Comparison of ENCODE assay signal across 15 cellular contexts in the genomic region with DNA sequence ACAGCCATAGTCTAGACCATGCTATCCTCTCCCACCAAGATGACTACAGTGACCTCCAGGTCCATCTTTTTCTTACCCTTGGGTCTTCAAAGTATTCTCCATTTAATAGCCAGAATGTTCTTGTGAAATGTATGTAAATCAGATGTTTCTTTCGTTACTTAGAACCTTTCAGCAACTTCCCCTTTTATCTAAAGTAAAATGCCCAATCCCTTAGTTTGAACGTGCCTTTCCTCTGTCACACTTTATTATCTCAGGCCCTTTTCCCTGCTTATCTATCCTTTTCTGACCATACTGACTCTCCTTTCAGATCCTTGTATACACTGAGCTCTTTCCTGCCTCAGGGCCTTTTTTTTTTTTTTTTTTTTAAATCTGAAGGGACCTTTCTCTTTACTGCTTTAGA. TPM values are rescaled to one million over a fixed set of nuclear protein-coding genes. Genes with fewer than 3 reads are reported as not detected.
DNase-seq lines count a peak whose midpoint lies in the region; ATAC-seq and TF ChIP-seq lines count a peak whose summit lies in the region.
"Had no signal": no experiment of that assay in that cellular context is flagged by ENCODE, and none has a peak within 500 bp of the region (broad histone marks: within the 10 kb centered on the region; RNA-seq: fewer than 3 reads in every experiment).

No MANE protein-coding gene starts in this region.

- peaks cover 20% of the 10 kb centered on the region for H3K36me3 Mint-ChIP-seq in CD4-positive, CD25-positive, alpha-beta regulatory T cell
- H3K36me3 Mint-ChIP-seq in H9 (ENCODE audit: insufficient read depth in 1 of 3, low read depth in 3 of 3) (peaks cover 11 to 72% (median 42%) of the 10 kb centered on the region in 3 experiments; a peak in 6 of 7 replicates), immature natural killer cell (peaks cover 0 to 8% (median 5%) of the 10 kb centered on the region in 3 donors), MCF 10A (ENCODE audit: insufficient read depth, unreplicated experiment) (peaks cover 76% of the 10 kb centered on the region)
- H3K36me3 Mint-ChIP-seq in activated CD4-positive, alpha-beta T cell treated with anti-CD3 and anti-CD28 coated beads, Interleukin-2, amount 10 ng/mL, durations not matched to agents 24 days and 14 days (ENCODE audit: low read depth): peaks cover 27% of the 10 kb centered on the region

- no peaks in the 10 kb centered on the region for H3K9me2 ChIP-seq in SU-DHL-6 (replicated peaks; ENCODE audit: insufficient read depth, low read length)

- peaks cover 51% of the 10 kb centered on the region for H3F3A ChIP-seq in SU-DHL-6 (ENCODE audit: insufficient read depth)

- no peak overlapping the region for H3T11ph ChIP-seq in H9 (ENCODE audit: low read length)

- no peak overlapping the region for H4K91ac ChIP-seq in H9 (ENCODE audit: insufficient read length, low read depth, low read length)

- BruUV-seq in MCF 10A (replicated peaks; lab: Mats Ljungman, UMichigan): no TSS peak

- no peaks in the 10 kb centered on the region for H3K9me3 Mint-ChIP-seq in CD4-positive, CD25-positive, alpha-beta regulatory T cell
- H3K9me3 Mint-ChIP-seq in H9: no peaks in the 10 kb centered on the region
- H3K9me3 Mint-ChIP-seq in immature natural killer cell: no peaks in the 10 kb centered on the region
- H3K9me3 Mint-ChIP-seq in MCF 10A (ENCODE audit: unreplicated experiment): no peaks in the 10 kb centered on the region
- no peaks in the 10 kb centered on the region for H3K9me3 Mint-ChIP-seq in activated CD4-positive, alpha-beta T cell treated with anti-CD3 and anti-CD28 coated beads, Interleukin-2, amount 10 ng/mL, durations not matched to agents 24 days and 14 days
- H3K9me3 Mint-ChIP-seq: CD8-positive, alpha-beta T cell had no signal

- peak overlapping the region in 1 of 4 donors; percentile 11 for H3K4me3 Mint-ChIP-seq in CD4-positive, CD25-positive, alpha-beta regulatory T cell
- H3K4me3 Mint-ChIP-seq in H9 (no peak overlapping the region), immature natural killer cell (no peak overlapping the region), MCF 10A (ENCODE audit: unreplicated experiment) (no peak overlapping the region)
- no peak overlapping the region for H3K4me3 Mint-ChIP-seq in activated CD4-positive, alpha-beta T cell treated with anti-CD3 and anti-CD28 coated beads, Interleukin-2, amount 10 ng/mL, durations not matched to agents 24 days and 14 days
- H3K4me3 Mint-ChIP-seq: CD8-positive, alpha-beta T cell had no signal

- no peak overlapping the region for H2BK12ac ChIP-seq in H9 (ENCODE audit: insufficient read length, low read depth, low read length)

- H3K79me1 ChIP-seq in H9 (ENCODE audit: insufficient read depth, low read depth, low read length, poor library complexity, severe bottlenecking): peaks cover 12% of the 10 kb centered on the region

- no peak overlapping the region for H2AK5ac ChIP-seq in H9 (ENCODE audit: insufficient read length, low read length)

- peak overlapping the region; percentile 5 to 65 (median 22) for H3K27ac Mint-ChIP-seq in CD4-positive, CD25-positive, alpha-beta regulatory T cell
- H3K27ac Mint-ChIP-seq in H9 (peak overlapping the region in 2 of 3 experiments; percentile 40 to 49; a peak in 3 of 7 replicates), immature natural killer cell (peak overlapping the region in 4 of 6 donors; percentile 0 to 48 (median 5)), MCF 10A (ENCODE audit: low read depth, unreplicated experiment) (no peak overlapping the region)
- H3K27ac Mint-ChIP-seq in activated CD4-positive, alpha-beta T cell treated with anti-CD3 and anti-CD28 coated beads, Interleukin-2, amount 10 ng/mL, durations not matched to agents 24 days and 14 days: no peak overlapping the region
- H3K27ac Mint-ChIP-seq: CD8-positive, alpha-beta T cell had no signal

- no peak for ATAC-seq in CD4-positive, CD25-positive, alpha-beta regulatory T cell (ENCODE audit: low read depth in 2 of 2)
- ATAC-seq: CD8-positive, alpha-beta T cell; left lobe of liver had no signal

- no peaks in the 10 kb centered on the region for H4K20me1 ChIP-seq in H9 (ENCODE audit: control insufficient read depth, insufficient read depth, insufficient read length)
- no peaks in the 10 kb centered on the region for H4K20me1 ChIP-seq in SU-DHL-6 (ENCODE audit: low read depth, low read length)

- no CpG with 5 or more reads among the region's 2 CpGs for WGBS in H9 (ENCODE audit: extremely low coverage, insufficient read length, low lambda C conversion rate)

- POLR2A ChIA-PET in MCF 10A (lab: Yijun Ruan, JAX): interaction anchor here (0.7 to 1.9 kb wide), 3 partner anchors 13 to 42 kb away, joined by 3 to 6 read pairs (median 6); a partner anchor contains a TSS

- peaks cover 32% of the 10 kb centered on the region for H3K36me3 ChIP-seq in CD4-positive, CD25-positive, alpha-beta regulatory T cell (ENCODE audit: control insufficient read depth, insufficient read depth, low read length)
- H3K36me3 ChIP-seq in SU-DHL-6 (ENCODE audit: low read length): peaks cover 5% of the 10 kb centered on the region; the same call in 1 of the 2 replicates

- H2BK20ac ChIP-seq in H9 (ENCODE audit: low read depth, low read length, poor library complexity, severe bottlenecking): no peak overlapping the region

- H3K18ac ChIP-seq in H9 (ENCODE audit: insufficient read length, low read depth, low read length): no peak overlapping the region

- H3K23me2 ChIP-seq in H9 (ENCODE audit: insufficient read length, low read depth, low read length, poor library complexity, severe bottlenecking): no peaks in the 10 kb centered on the region

- no peak overlapping the region for H2BK15ac ChIP-seq in H9 (ENCODE audit: low read depth, low read length)

- CTCF ChIA-PET in MCF 10A (lab: Yijun Ruan, JAX): interaction anchor here (0.6 to 0.8 kb wide), 2 partner anchors 8 to 11 kb away, joined by 3 to 5 read pairs; no protein-coding TSS in a partner anchor

- H3K9ac ChIP-seq in H9 (ENCODE audit: extremely low read depth, insufficient read length, low read length) (no peak overlapping the region), SU-DHL-6 (ENCODE audit: low read length) (peak overlapping the region; percentile 9; the same call in 1 of the 2 replicates)
- H3K9ac ChIP-seq: KMS-11 had no signal

- no peaks in the 10 kb centered on the region for H3K27me3 Mint-ChIP-seq in CD4-positive, CD25-positive, alpha-beta regulatory T cell
- H3K27me3 Mint-ChIP-seq in H9 (ENCODE audit: low read depth): no peaks in the 10 kb centered on the region
- H3K27me3 Mint-ChIP-seq in immature natural killer cell (ENCODE audit: low read depth in 3 of 3): peaks cover 0 to 3% (median 0%) of the 10 kb centered on the region in 3 donors
- no peaks in the 10 kb centered on the region for H3K27me3 Mint-ChIP-seq in MCF 10A (ENCODE audit: insufficient read depth, unreplicated experiment)
- no peaks in the 10 kb centered on the region for H3K27me3 Mint-ChIP-seq in activated CD4-positive, alpha-beta T cell treated with anti-CD3 and anti-CD28 coated beads, Interleukin-2, amount 10 ng/mL, durations not matched to agents 24 days and 14 days

- H3K4ac ChIP-seq in H9 (ENCODE audit: low read depth, low read length): no peak overlapping the region

- H3K79me2 ChIP-seq in H9 (ENCODE audit: insufficient read depth, low read length) (no peaks in the 10 kb centered on the region), SU-DHL-6 (ENCODE audit: insufficient read depth, low read length) (peaks cover 25% of the 10 kb centered on the region; the same call in 1 of the 2 replicates)

- no peak overlapping the region for H2BK5ac ChIP-seq in H9 (ENCODE audit: insufficient read length, low read length)

- H3K4me2 ChIP-seq in H9 (ENCODE audit: insufficient read depth, insufficient read length, low read length): no peak overlapping the region
- peak overlapping the region; percentile 42 for H3K4me2 ChIP-seq in SU-DHL-6 (ENCODE audit: low read depth, low read length, poor library complexity, severe bottlenecking)
- H3K4me2 ChIP-seq: KMS-11 had no signal

- H3K56ac ChIP-seq in H9 (ENCODE audit: insufficient read length, low read depth, low read length): no peak overlapping the region

- intact Hi-C loops in MCF 10A (cut with micrococcal nuclease): no loop called here
- intact Hi-C loops in activated CD4-positive, alpha-beta T cell treated with anti-CD3 and anti-CD28 coated beads, Interleukin-2, amount 10 ng/mL, durations not matched to agents 24 days and 14 days (cut with micrococcal nuclease): no loop called here

- no peak overlapping the region for H4K8ac ChIP-seq in H9 (replicated peaks; ENCODE audit: insufficient read length, low read depth, low read length)

- no peak for DNase-seq in CD4-positive, CD25-positive, alpha-beta regulatory T cell
- DNase-seq in H9: no peak
- DNase-seq in immature natural killer cell: no peak
- DNase-seq in MCF 10A (ENCODE audit: unreplicated experiment): no peak
- no peak for DNase-seq in NCI-H1105 treated with DMSO at 0.1 percent for 48 hours (lab: John Stamatoyannopoulos, UW)
- no peak for DNase-seq in T-helper 1 cell
- DNase-seq in activated CD4-positive, alpha-beta T cell treated with anti-CD3 and anti-CD28 coated beads, Interleukin-2, amount 10 ng/mL, durations not matched to agents 24 days and 14 days: no peak
- DNase-seq: CD8-positive, alpha-beta T cell; cerebellar nuclear complex; hippocampal formation had no signal

- no peak overlapping the region for H2AFZ ChIP-seq in H9 (ENCODE audit: low read length)
- H2AFZ ChIP-seq in SU-DHL-6 (ENCODE audit: low read depth, low read length, severe bottlenecking): no peak overlapping the region

- peaks cover 5 to 32% (median 12%) of the 10 kb centered on the region in 4 donors for H3K4me1 Mint-ChIP-seq in CD4-positive, CD25-positive, alpha-beta regulatory T cell
- no peaks in the 10 kb centered on the region for H3K4me1 Mint-ChIP-seq in H9
- peaks cover 11 to 28% of the 10 kb centered on the region in 2 donors for H3K4me1 Mint-ChIP-seq in immature natural killer cell
- peaks cover 6% of the 10 kb centered on the region for H3K4me1 Mint-ChIP-seq in MCF 10A (ENCODE audit: insufficient read depth, unreplicated experiment)
- peaks cover 7% of the 10 kb centered on the region for H3K4me1 Mint-ChIP-seq in activated CD4-positive, alpha-beta T cell treated with anti-CD3 and anti-CD28 coated beads, Interleukin-2, amount 10 ng/mL, durations not matched to agents 24 days and 14 days

- TF ChIP-seq CTCF in H9 (conservative IDR thresholded peaks at IDR 0.05): no peak
- no peak for TF ChIP-seq CTCF in SU-DHL-6 (IDR thresholded peaks at IDR 0.05; ENCODE audit: insufficient read depth, low read length, poor library complexity, severe bottlenecking)
- TF ChIP-seq CTCF in MCF 10A (IDR thresholded peaks at IDR 0.05; ENCODE audit: unreplicated experiment): no peak

- H2BK120ac ChIP-seq in H9 (ENCODE audit: low read depth, low read length, poor library complexity, severe bottlenecking): no peak overlapping the region

- H3K27me3 ChIP-seq in CD4-positive, CD25-positive, alpha-beta regulatory T cell (ENCODE audit: control insufficient read depth, insufficient read depth, low read length): no peaks in the 10 kb centered on the region
- no peaks in the 10 kb centered on the region for H3K27me3 ChIP-seq in H9 (ENCODE audit: insufficient read depth, low read length)
- H3K27me3 ChIP-seq in SU-DHL-6 (ENCODE audit: low read length): no peaks in the 10 kb centered on the region

- no peak overlapping the region for H4K5ac ChIP-seq in H9 (ENCODE audit: insufficient read length, low read depth, low read length)

- no peaks in the 10 kb centered on the region for H3K4me1 ChIP-seq in CD4-positive, CD25-positive, alpha-beta regulatory T cell (ENCODE audit: control insufficient read depth, insufficient read depth, low read length, poor library complexity, severe bottlenecking)
- no peaks in the 10 kb centered on the region for H3K4me1 ChIP-seq in H9 (ENCODE audit: insufficient read depth, low read length)

- H3K9me3 ChIP-seq in CD4-positive, CD25-positive, alpha-beta regulatory T cell (ENCODE audit: control insufficient read depth in 2 of 2, low read length in 2 of 2): no peaks in the 10 kb centered on the region
- no peaks in the 10 kb centered on the region for H3K9me3 ChIP-seq in H9 (ENCODE audit: control insufficient read depth, low read depth, low read length)
- H3K9me3 ChIP-seq in SU-DHL-6 (ENCODE audit: insufficient read depth, low read length): no peaks in the 10 kb centered on the region
- H3K9me3 ChIP-seq: thoracic aorta had no signal

- H3K4me3 ChIP-seq in CD4-positive, CD25-positive, alpha-beta regulatory T cell (ENCODE audit: low read depth, low read length): no peak overlapping the region
- no peak overlapping the region for H3K4me3 ChIP-seq in SU-DHL-6 (ENCODE audit: insufficient read depth, low read length, poor library complexity, severe bottlenecking)
- H3K4me3 ChIP-seq: skin epidermis, thoracic aorta had no signal

- no peak overlapping the region for H3K27ac ChIP-seq in CD4-positive, CD25-positive, alpha-beta regulatory T cell (ENCODE audit: insufficient read depth, low read length, poor library complexity, severe bottlenecking)
- H3K27ac ChIP-seq in H9 (ENCODE audit: insufficient read length, low read depth, low read length) (no peak overlapping the region), SU-DHL-6 (ENCODE audit: low read depth, low read length) (peak overlapping the region; percentile 85)
- H3K27ac ChIP-seq: KMS-11, skin epidermis, thoracic aorta had no signal

- H3K23ac ChIP-seq in H9 (ENCODE audit: insufficient read length, low read depth, low read length): no peak overlapping the region

- H3K14ac ChIP-seq in H9 (ENCODE audit: insufficient read depth, low read length): no peak overlapping the region

RNA-seq across cellular contexts. Expression of a gene that starts 17.9 kb away (rescaled TPM):
- 10.0 TPM for total RNA-seq in CD4-positive, CD25-positive, alpha-beta regulatory T cell
- polyA plus RNA-seq in CD4-positive, CD25-positive, alpha-beta regulatory T cell: 10 to 100 TPM; 12.6 to 17.6 (median 15.3) TPM
- total RNA-seq in H9 (2021) (34.0 and 36.9 TPM in 2 replicates), MCF 10A (2022) (9.5 and 13.5 TPM in 2 replicates)
- polyA plus RNA-seq in immature natural killer cell: 10 to 100 TPM in 2 of 3 donors, 1 to 10 TPM in 1; 8.6 to 24.6 (median 16.0) TPM
- total RNA-seq in activated CD4-positive, alpha-beta T cell treated with anti-CD3 and anti-CD28 coated beads, Interleukin-2, amount 10 ng/mL, durations not matched to agents 24 days and 14 days: 15.6 and 16.0 TPM in 2 replicates

RNA-seq across cellular contexts. Expression of a gene that starts 21.3 kb away (rescaled TPM):
- total RNA-seq in CD4-positive, CD25-positive, alpha-beta regulatory T cell: 201 TPM
- polyA plus RNA-seq in CD4-positive, CD25-positive, alpha-beta regulatory T cell: 100 to 1,000 TPM; 286 to 306 (median 295) TPM
- 264 and 272 TPM in 2 replicates for total RNA-seq in H9 (2021)
- 100 to 1,000 TPM; 251 to 308 (median 255) TPM for polyA plus RNA-seq in immature natural killer cell
- 171 and 172 TPM in 2 replicates for total RNA-seq in MCF 10A (2022)
- total RNA-seq in activated CD4-positive, alpha-beta T cell treated with anti-CD3 and anti-CD28 coated beads, Interleukin-2, amount 10 ng/mL, durations not matched to agents 24 days and 14 days: 109 and 133 TPM in 2 replicates

RNA-seq across cellular contexts. Expression of a gene that starts 43.4 kb away (rescaled TPM):
- total RNA-seq in CD4-positive, CD25-positive, alpha-beta regulatory T cell: 233 TPM
- 10 to 100 TPM; 56.7 to 76.9 (median 69.2) TPM for polyA plus RNA-seq in CD4-positive, CD25-positive, alpha-beta regulatory T cell
- total RNA-seq in H9 (2021) (164 and 171 TPM in 2 replicates), MCF 10A (2022) (78.1 and 88.3 TPM in 2 replicates)
- 10 to 100 TPM; 51.7 to 96.6 (median 73.2) TPM for polyA plus RNA-seq in immature natural killer cell
- total RNA-seq in activated CD4-positive, alpha-beta T cell treated with anti-CD3 and anti-CD28 coated beads, Interleukin-2, amount 10 ng/mL, durations not matched to agents 24 days and 14 days: 209 and 214 TPM in 2 replicates

Comparison
In these comparisons a context has a peak if more than half of its experiments do, and no peak if none do; other contexts are left out.
1. H3K27ac Mint-ChIP-seq: peak in CD4-positive, CD25-positive, alpha-beta regulatory T cell (3 of 3), H9 (2 of 3) and immature natural killer cell (4 of 6); none in MCF 10A (single experiment) and activated CD4-positive, alpha-beta T cell treated with anti-CD3 and anti-CD28 coated beads, Interleukin-2, amount 10 ng/mL, durations not matched to agents 24 days and 14 days (single experiment).